In the genomic region with DNA sequence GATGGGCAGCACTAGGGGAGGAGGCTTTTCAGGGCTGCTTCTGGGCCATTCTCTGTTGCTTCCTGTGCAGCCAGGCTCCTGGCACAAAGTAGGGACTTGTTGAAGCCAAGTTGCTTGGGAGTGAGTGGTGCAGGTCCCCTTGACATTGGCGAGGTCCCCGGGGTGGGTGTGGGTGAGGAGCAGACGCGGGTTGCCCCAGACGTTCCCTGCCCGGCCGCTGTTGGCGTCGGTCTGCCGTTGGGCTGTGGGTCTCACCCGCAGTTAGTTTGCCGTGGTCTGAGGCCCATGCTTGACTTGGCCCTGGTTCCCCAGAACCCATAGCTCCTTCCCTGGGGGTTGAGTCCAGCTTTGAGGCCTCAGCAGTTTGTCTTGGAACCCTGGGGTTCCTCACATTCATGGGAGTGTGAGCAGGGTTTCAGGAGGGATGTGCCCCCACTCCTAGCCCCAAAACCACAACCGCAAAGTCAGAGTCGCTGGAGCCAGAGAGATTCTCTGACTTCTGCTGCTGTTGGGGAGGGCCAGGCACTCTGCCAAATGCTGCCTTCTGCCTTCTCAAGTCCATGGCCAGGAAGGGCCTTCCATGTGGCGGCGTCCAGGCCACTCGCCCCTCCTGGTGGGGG, we compare ENCODE assay signal across 8 cellular contexts.
DNase-seq lines count a peak whose midpoint lies in the region; ATAC-seq, FAIRE-seq and TF ChIP-seq lines count a peak whose summit lies in the region.

No MANE protein-coding gene starts in this region.

- peak overlapping the region; percentile 41; the same call in 1 of the 2 replicates for H3K4me3 ChIP-seq in GM12878
- H3K4me3 ChIP-seq in thoracic aorta = peak overlapping the region; percentile 22
- H3K4me3 ChIP-seq in H7 (ENCODE audit: insufficient read depth, low read depth, low read length) = no peak overlapping the region

- peak; percentile 92 for DNase-seq in EH (ENCODE audit: low read depth)
- DNase-seq in RCC 7860 (ENCODE audit: low spot score) = peak; percentile 91
- DNase-seq in GM12878 (ENCODE audit: low read depth, low spot score) = no peak
- peak; percentile 71 for DNase-seq in left lobe of liver (ENCODE audit: low spot score)
- peak; percentile 49 for DNase-seq in thoracic aorta (ENCODE audit: low spot score)
- DNase-seq in T-helper 9 cell = no peak
- no peak for DNase-seq in H7

- peaks cover 32% of the 10 kb centered on the region for H3K79me2 ChIP-seq in GM12878 (ENCODE audit: control insufficient read depth, insufficient read depth, low read length)

- peak; percentile 48 for ATAC-seq in GM12878
- ATAC-seq in left lobe of liver = no peak
- ATAC-seq in thoracic aorta (ENCODE audit: insufficient number of reproducible peaks, low FRiP score, low read depth) = no peak
- ATAC-seq in HG03039 (IDR thresholded peaks at IDR 0.05; ENCODE audit: unreplicated experiment) = no peak

- peak overlapping the region; percentile 15; the same call in 1 of the 2 replicates for H2AFZ ChIP-seq in GM12878 (ENCODE audit: control insufficient read depth, low read depth, low read length)

- TF ChIP-seq POLR2A in GM12878 (IDR thresholded peaks at IDR 0.05; ENCODE audit: low read depth, low read length) = no peak

- H3K4me2 ChIP-seq in GM12878 (ENCODE audit: control insufficient read depth, insufficient read depth) = peak overlapping the region; percentile 79

- TF ChIP-seq EP300 in GM12878 (IDR thresholded peaks at IDR 0.05; ENCODE audit: borderline replicate concordance in 1 of 2, control insufficient read depth in 1 of 2, low read depth in 2 of 2, low read length in 2 of 2) = no peak

- H3K9me3 ChIP-seq in GM12878 (replicated peaks; ENCODE audit: control insufficient read depth, insufficient read depth, low read length) = peaks cover 6% of the 10 kb centered on the region
- no peaks in the 10 kb centered on the region for H3K9me3 ChIP-seq in thoracic aorta

- 3% methylated on average over 15 of the region's 17 CpGs for WGBS in GM12878 (ENCODE audit: insufficient coverage, insufficient replicate concordance, low lambda C conversion rate, missing lambda C conversion rate)

- H3K9ac ChIP-seq in GM12878 (ENCODE audit: control insufficient read depth, insufficient read depth, low read length) = peak overlapping the region; percentile 44

- RAD21 ChIA-PET in GM12878 (lab: Charles Lee; ENCODE audit: unreplicated experiment) = interaction anchor here (1.5 to 3.6 kb wide), 2 partner anchors 8 to 12 kb away, joined by 5 to 20 read pairs; no protein-coding TSS in a partner anchor

- in situ Hi-C loops in GM12878 (cut with MboI) = no loop called here

- H3K36me3 ChIP-seq in GM12878 (ENCODE audit: control insufficient read depth in 2 of 2, insufficient read depth in 2 of 2, low read length in 1 of 2) (peaks cover 8 to 11% of the 10 kb centered on the region in 2 experiments; a peak in 2 of 4 replicates), thoracic aorta (no peaks in the 10 kb centered on the region), H7 (replicated peaks; ENCODE audit: control insufficient read depth, insufficient read depth, low read length) (no peaks in the 10 kb centered on the region; the same call in 1 of the 2 replicates)

- no TSS peak for BruUV-seq in GM12878 (replicated peaks; lab: Mats Ljungman, UMichigan)

- POLR2A ChIA-PET in GM12878 (lab: Charles Lee) = interaction anchor here (1.1 to 5.8 kb wide), 2 partner anchors 10 to 27 kb away, joined by 3 to 88 read pairs; no protein-coding TSS in a partner anchor

- SMC1A ChIA-PET in GM12878 (lab: Charles Lee; ENCODE audit: uncharacterized antibody, unreplicated experiment) = interaction anchor here (1.5 to 5.2 kb wide), 2 partner anchors 8 to 12 kb away, joined by 7 to 39 read pairs; no protein-coding TSS in a partner anchor

- H3K4me1 ChIP-seq in GM12878 (ENCODE audit: control insufficient read depth, insufficient read depth, low read length) = peaks cover 53% of the 10 kb centered on the region
- peaks cover 57 to 68% of the 10 kb centered on the region in 2 donors for H3K4me1 ChIP-seq in thoracic aorta (ENCODE audit: control insufficient read depth in 1 of 2, low read depth in 2 of 2)

- CTCF ChIA-PET in GM12878 (lab: Yijun Ruan, JAX) = interaction anchor here (0.7 kb wide), 1 partner anchor 1747 kb away, joined by 3 read pairs; no protein-coding TSS in a partner anchor

- intact Hi-C loops in GM12878 (cut with micrococcal nuclease; ENCODE audit: unreplicated experiment) = no loop called here

- H3K27ac ChIP-seq in GM12878 (ENCODE audit: control insufficient read depth, insufficient read depth) (peak overlapping the region; percentile 79), thoracic aorta (peak overlapping the region; percentile 73 to 79)

- H4K20me1 ChIP-seq in GM12878 (ENCODE audit: control insufficient read depth, insufficient read depth) = no peaks in the 10 kb centered on the region

- no peak for TF ChIP-seq RAD21 in GM12878 (IDR thresholded peaks at IDR 0.05; ENCODE audit: insufficient read depth, low read depth, low read length)

- peak; percentile 95 for FAIRE-seq in RCC 7860 (lab: Jason Lieb, UNC)
- peak; percentile 93 for FAIRE-seq in GM12878 (lab: Jason Lieb, UNC)

- TF ChIP-seq CTCF in GM12878 (IDR thresholded peaks at IDR 0.05 in 2 of 3, conservative IDR thresholded peaks at IDR 0.05 in 1 of 3; ENCODE audit: control insufficient read depth in 2 of 3, extremely low read depth in 1 of 3, insufficient read depth in 1 of 3, low read depth in 3 of 3, low read length in 3 of 3) = no peak
- peak; percentile 13 for TF ChIP-seq CTCF in thoracic aorta (IDR thresholded peaks at IDR 0.05)

- H3K27me3 ChIP-seq in GM12878 (replicated peaks in 1 of 2; ENCODE audit: control insufficient read depth in 2 of 2, insufficient read depth in 2 of 2, low read length in 1 of 2) (no peaks in the 10 kb centered on the region), thoracic aorta (replicated peaks; ENCODE audit: insufficient read depth) (no peaks in the 10 kb centered on the region), H7 (ENCODE audit: control insufficient read depth, insufficient read depth, low read length) (no peaks in the 10 kb centered on the region)

TF ChIP-seq in GM12878, 131 proteins besides CTCF, POLR2A, EP300 and RAD21 (continues in another document):
- TF ChIP-seq, protein P1, sequence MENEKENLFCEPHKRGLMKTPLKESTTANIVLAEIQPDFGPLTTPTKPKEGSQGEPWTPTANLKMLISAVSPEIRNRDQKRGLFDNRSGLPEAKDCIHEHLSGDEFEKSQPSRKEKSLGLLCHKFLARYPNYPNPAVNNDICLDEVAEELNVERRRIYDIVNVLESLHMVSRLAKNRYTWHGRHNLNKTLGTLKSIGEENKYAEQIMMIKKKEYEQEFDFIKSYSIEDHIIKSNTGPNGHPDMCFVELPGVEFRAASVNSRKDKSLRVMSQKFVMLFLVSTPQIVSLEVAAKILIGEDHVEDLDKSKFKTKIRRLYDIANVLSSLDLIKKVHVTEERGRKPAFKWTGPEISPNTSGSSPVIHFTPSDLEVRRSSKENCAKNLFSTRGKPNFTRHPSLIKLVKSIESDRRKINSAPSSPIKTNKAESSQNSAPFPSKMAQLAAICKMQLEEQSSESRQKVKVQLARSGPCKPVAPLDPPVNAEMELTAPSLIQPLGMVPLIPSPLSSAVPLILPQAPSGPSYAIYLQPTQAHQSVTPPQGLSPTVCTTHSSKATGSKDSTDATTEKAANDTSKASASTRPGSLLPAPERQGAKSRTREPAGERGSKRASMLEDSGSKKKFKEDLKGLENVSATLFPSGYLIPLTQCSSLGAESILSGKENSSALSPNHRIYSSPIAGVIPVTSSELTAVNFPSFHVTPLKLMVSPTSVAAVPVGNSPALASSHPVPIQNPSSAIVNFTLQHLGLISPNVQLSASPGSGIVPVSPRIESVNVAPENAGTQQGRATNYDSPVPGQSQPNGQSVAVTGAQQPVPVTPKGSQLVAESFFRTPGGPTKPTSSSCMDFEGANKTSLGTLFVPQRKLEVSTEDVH (IDR thresholded peaks at IDR 0.05; ENCODE audit: low read depth, partially characterized antibody) = no peak
- TF ChIP-seq IKZF2 (IDR thresholded peaks at IDR 0.05) (peak; percentile 68 to 71; a peak in 2 of 4 replicates), HDGF (IDR thresholded peaks at IDR 0.05) (peak; percentile 56; the same call in 1 of the 2 replicates), IKZF1 (conservative IDR thresholded peaks at IDR 0.05) (peak; percentile 85), EED (IDR thresholded peaks at IDR 0.05; ENCODE audit: low read depth) (peak; percentile 98), FOXK2 (IDR thresholded peaks at IDR 0.05) (no peak), ZZZ3 (IDR thresholded peaks at IDR 0.05; ENCODE audit: control insufficient read depth, insufficient read length, low read depth) (no peak)
- TF ChIP-seq, protein P2, sequence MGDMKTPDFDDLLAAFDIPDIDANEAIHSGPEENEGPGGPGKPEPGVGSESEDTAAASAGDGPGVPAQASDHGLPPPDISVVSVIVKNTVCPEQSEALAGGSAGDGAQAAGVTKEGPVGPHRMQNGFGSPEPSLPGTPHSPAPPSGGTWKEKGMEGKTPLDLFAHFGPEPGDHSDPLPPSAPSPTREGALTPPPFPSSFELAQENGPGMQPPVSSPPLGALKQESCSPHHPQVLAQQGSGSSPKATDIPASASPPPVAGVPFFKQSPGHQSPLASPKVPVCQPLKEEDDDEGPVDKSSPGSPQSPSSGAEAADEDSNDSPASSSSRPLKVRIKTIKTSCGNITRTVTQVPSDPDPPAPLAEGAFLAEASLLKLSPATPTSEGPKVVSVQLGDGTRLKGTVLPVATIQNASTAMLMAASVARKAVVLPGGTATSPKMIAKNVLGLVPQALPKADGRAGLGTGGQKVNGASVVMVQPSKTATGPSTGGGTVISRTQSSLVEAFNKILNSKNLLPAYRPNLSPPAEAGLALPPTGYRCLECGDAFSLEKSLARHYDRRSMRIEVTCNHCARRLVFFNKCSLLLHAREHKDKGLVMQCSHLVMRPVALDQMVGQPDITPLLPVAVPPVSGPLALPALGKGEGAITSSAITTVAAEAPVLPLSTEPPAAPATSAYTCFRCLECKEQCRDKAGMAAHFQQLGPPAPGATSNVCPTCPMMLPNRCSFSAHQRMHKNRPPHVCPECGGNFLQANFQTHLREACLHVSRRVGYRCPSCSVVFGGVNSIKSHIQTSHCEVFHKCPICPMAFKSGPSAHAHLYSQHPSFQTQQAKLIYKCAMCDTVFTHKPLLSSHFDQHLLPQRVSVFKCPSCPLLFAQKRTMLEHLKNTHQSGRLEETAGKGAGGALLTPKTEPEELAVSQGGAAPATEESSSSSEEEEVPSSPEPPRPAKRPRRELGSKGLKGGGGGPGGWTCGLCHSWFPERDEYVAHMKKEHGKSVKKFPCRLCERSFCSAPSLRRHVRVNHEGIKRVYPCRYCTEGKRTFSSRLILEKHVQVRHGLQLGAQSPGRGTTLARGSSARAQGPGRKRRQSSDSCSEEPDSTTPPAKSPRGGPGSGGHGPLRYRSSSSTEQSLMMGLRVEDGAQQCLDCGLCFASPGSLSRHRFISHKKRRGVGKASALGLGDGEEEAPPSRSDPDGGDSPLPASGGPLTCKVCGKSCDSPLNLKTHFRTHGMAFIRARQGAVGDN (IDR thresholded peaks at IDR 0.05) = peak; percentile 31

Comparison
In these comparisons a context has a peak if more than half of its experiments do, and no peak if none do; other contexts are left out.
1. DNase-seq: peak in EH (single experiment), RCC 7860 (single experiment), left lobe of liver (single experiment) and thoracic aorta (single experiment); none in GM12878 (single experiment), T-helper 9 cell (single experiment) and H7 (single experiment).